In genomic region chr11:123741159-123741951, GRCh38 we compare ENCODE assay signal across 1 cellular context.
TF ChIP-seq lines count a peak whose summit lies in the region.

Gene ZNF202, minus strand, starts transcription at chr11:123741660. Its CDS starts 10,772 bp downstream, at chr11:123730888.

TF ChIP-seq in K562, 482 proteins besides CTCF, POLR2A, EP300 and RAD21 (continued from another document):
- TF ChIP-seq TSHZ1 (CRISPR knock-in tag; IDR thresholded peaks at IDR 0.05) (no peak), RAD51 (IDR thresholded peaks at IDR 0.05; ENCODE audit: borderline replicate concordance, low read depth) (peak; percentile 80), LCOR (CRISPR knock-in tag; IDR thresholded peaks at IDR 0.05) (peak; percentile 51; the same call in 1 of the 2 replicates), ZNF644 (tag; IDR thresholded peaks at IDR 0.05; ENCODE audit: low read depth) (0 out of 2 replicates have a peak, but pooled peaks have one; percentile 34), RBFOX2 (IDR thresholded peaks at IDR 0.05; ENCODE audit: low read depth, low read length) (peak; percentile 96), PML (IDR thresholded peaks at IDR 0.05; ENCODE audit: low read length) (0 out of 2 replicates have a peak, but pooled peaks have one; percentile 23), FOXP1 (CRISPR knock-in tag; IDR thresholded peaks at IDR 0.05) (no peak)
TF ChIP-seq in K562: peak in this region for 118.
